Comparison of ENCODE assay signal across 15 cellular contexts in genomic region chr4:158147151-158147550, GRCh38. TPM values are rescaled to one million over a fixed set of nuclear protein-coding genes. Genes with fewer than 3 reads are reported as not detected.
DNase-seq lines count a peak whose midpoint lies in the region.
"Had no signal": no experiment of that assay in that cellular context is flagged by ENCODE, and none has a peak within 500 bp of the region (broad histone marks: within the 10 kb centered on the region; RNA-seq: fewer than 3 reads in every experiment).

No MANE protein-coding gene starts in this region.

- H2BK12ac ChIP-seq in mesenchymal stem cell (ENCODE audit: low read length in 2 of 2): no peak overlapping the region

- H3K23ac ChIP-seq in mesenchymal stem cell (ENCODE audit: low read length in 2 of 2): no peak overlapping the region

- H3K27me3 ChIP-seq in mesenchymal stem cell (ENCODE audit: control insufficient read depth in 1 of 2, insufficient read depth in 1 of 2, low read length in 2 of 2): no peaks in the 10 kb centered on the region
- H3K27me3 ChIP-seq: BE2C had no signal

- WGBS in mesenchymal stem cell: 98% methylated on average over 2 of the region's 3 CpGs

- H3K9me3 ChIP-seq in mesenchymal stem cell (ENCODE audit: control insufficient read depth, low read length): no peaks in the 10 kb centered on the region
- H3K9me3 ChIP-seq: BE2C had no signal

- H3K4me3 ChIP-seq in mesenchymal stem cell (ENCODE audit: insufficient read depth in 1 of 2, low read depth in 1 of 2, low read length in 2 of 2): no peak overlapping the region

- H2AK5ac ChIP-seq in mesenchymal stem cell (ENCODE audit: low read length, severe bottlenecking): no peak overlapping the region

- H3K4me2 ChIP-seq in mesenchymal stem cell (ENCODE audit: low read length, poor library complexity, severe bottlenecking): no peak overlapping the region

- H2BK120ac ChIP-seq in mesenchymal stem cell (ENCODE audit: low read depth, low read length): no peak overlapping the region

- H3K36me3 ChIP-seq in mesenchymal stem cell (ENCODE audit: control insufficient read depth in 1 of 2, insufficient read depth in 2 of 2, low read depth in 1 of 2, low read length in 2 of 2): peaks cover 9 to 76% of the 10 kb centered on the region in 2 experiments
- H3K36me3 ChIP-seq: BE2C had no signal

- no peak overlapping the region for H3K14ac ChIP-seq in mesenchymal stem cell (ENCODE audit: low read length in 2 of 2)

- peak overlapping the region; percentile 8 for H2BK5ac ChIP-seq in mesenchymal stem cell (ENCODE audit: low read depth, low read length, poor library complexity, severe bottlenecking)

- no peak overlapping the region for H2BK15ac ChIP-seq in mesenchymal stem cell (ENCODE audit: low read depth, poor library complexity, severe bottlenecking)

- no peak overlapping the region for H3K4ac ChIP-seq in mesenchymal stem cell (ENCODE audit: low read depth in 1 of 2, low read length in 2 of 2)

- H4K91ac ChIP-seq in mesenchymal stem cell (ENCODE audit: low read length): no peak overlapping the region

- no peak for DNase-seq in caudate nucleus (lab: John Stamatoyannopoulos, UW)
- no peak for DNase-seq in mesenchymal stem cell
- DNase-seq in activated CD8-positive, alpha-beta memory T cell treated with anti-CD3 and anti-CD28 coated beads for 24 hours: no peak
- no peak for DNase-seq in activated CD4-positive, alpha-beta T cell treated with anti-CD3 and anti-CD28 coated beads for 4 hours
- no peak for DNase-seq in NCI-H146 (lab: John Stamatoyannopoulos, UW)
- DNase-seq: ACHN; BE2C; C1 segment of cervical spinal cord; CD4-positive, CD25-positive, alpha-beta regulatory T cell; CD8-positive, alpha-beta memory T cell; COR-L47; DMS 273 treated with DMSO at 0.1 percent for 48 hours; H9 had no signal

- peaks cover 6% of the 10 kb centered on the region for H3K79me1 ChIP-seq in mesenchymal stem cell (replicated peaks; ENCODE audit: low read length, poor library complexity, severe bottlenecking)

- H3K18ac ChIP-seq in mesenchymal stem cell (ENCODE audit: low read depth in 1 of 2, low read length in 2 of 2): no peak overlapping the region

- no peak overlapping the region for H3K9ac ChIP-seq in mesenchymal stem cell (ENCODE audit: low read length)

- no peaks in the 10 kb centered on the region for H3K4me1 ChIP-seq in mesenchymal stem cell (ENCODE audit: control insufficient read depth, insufficient read depth, low read depth, low read length)
- H3K4me1 ChIP-seq: BE2C had no signal

- H2AFZ ChIP-seq in mesenchymal stem cell (ENCODE audit: low read depth, low read length): no peak overlapping the region

- peak overlapping the region; percentile 77 for H3K27ac ChIP-seq in caudate nucleus (ENCODE audit: low read depth, low read length)
- H3K27ac ChIP-seq in mesenchymal stem cell (ENCODE audit: low read length, poor library complexity, severe bottlenecking): no peak overlapping the region
- H3K27ac ChIP-seq in temporal lobe (ENCODE audit: low read depth, low read length): peak overlapping the region; percentile 61

- peak overlapping the region; percentile 54 for H4K8ac ChIP-seq in mesenchymal stem cell (ENCODE audit: low read length)

RNA-seq across cellular contexts. Expression of gene GASK1B, which starts 25.7 kb away (rescaled TPM):
- polyA plus RNA-seq in mesenchymal stem cell (2013, experiment 1 of 2): 34.3 TPM
- polyA plus RNA-seq in mesenchymal stem cell (2013, experiment 2 of 2): 34.9 TPM
- total RNA-seq in temporal lobe: 14.3 TPM
- total RNA-seq: CD4-positive, CD25-positive, alpha-beta regulatory T cell; H1; H9 had no signal
- polyA plus RNA-seq: CD4-positive, CD25-positive, alpha-beta regulatory T cell; CD8-positive, alpha-beta memory T cell; H1 had no signal
